ENCODE assay signal across 1 cellular context in genomic region chr6:33197431-33198048, GRCh38.
TF ChIP-seq lines count a peak whose summit lies in the region.

No MANE protein-coding gene starts in this region.

TF ChIP-seq in H1, 55 proteins besides CTCF, POLR2A, EP300 and RAD21:
- TF ChIP-seq SIN3A (conservative IDR thresholded peaks at IDR 0.05 in 1 of 2, IDR thresholded peaks at IDR 0.05 in 1 of 2; ENCODE audit: low read depth in 1 of 2, low read length in 2 of 2) (peak in 1 of 2 experiments; percentile 85; a peak in 2 of 4 replicates), ATF3 (IDR thresholded peaks at IDR 0.05; ENCODE audit: insufficient read depth, low read depth, low read length) (no peak)
